In genomic region chr11:47915407-47916137, GRCh38 we compare ENCODE assay signal across 9 cellular contexts.
DNase-seq lines count a peak whose midpoint lies in the region; ATAC-seq and TF ChIP-seq lines count a peak whose summit lies in the region.
"Had no signal": no experiment of that assay in that cellular context is flagged by ENCODE, and none has a peak within 500 bp of the region (broad histone marks: within the 10 kb centered on the region; RNA-seq: fewer than 3 reads in every experiment).

No MANE protein-coding gene starts in this region.

- H3K9me2 ChIP-seq in GM23338 (ENCODE audit: insufficient read depth) = no peaks in the 10 kb centered on the region

- H3K9me3 Mint-ChIP-seq in GM23338 = no peaks in the 10 kb centered on the region
- no peaks in the 10 kb centered on the region for H3K9me3 Mint-ChIP-seq in chondrocyte (ENCODE audit: low read depth)

- no peaks in the 10 kb centered on the region for H4K20me1 ChIP-seq in GM23338 (replicated peaks; ENCODE audit: insufficient read depth)

- H2AFZ ChIP-seq in GM23338 = peak overlapping the region; percentile 23; the same call in 1 of the 2 replicates

- H3K36me3 ChIP-seq in GM23338 (ENCODE audit: insufficient read depth) = no peaks in the 10 kb centered on the region

- H3K4me1 ChIP-seq in GM23338 (ENCODE audit: insufficient read depth) = 0 out of 2 replicates have a peak, but pooled peaks cover 5% of the 10 kb centered on the region

- H3K27me3 Mint-ChIP-seq in GM23338 (ENCODE audit: insufficient read depth, low read depth, poor library complexity) = peaks cover 18% of the 10 kb centered on the region
- H3K27me3 Mint-ChIP-seq in chondrocyte (ENCODE audit: low read depth) = no peaks in the 10 kb centered on the region

- no peak overlapping the region for H3K27ac ChIP-seq in GM23338 (ENCODE audit: low read depth)
- H3K27ac ChIP-seq: foreskin keratinocyte had no signal

- H3F3A ChIP-seq in GM23338 (replicated peaks; ENCODE audit: low read depth) = no peaks in the 10 kb centered on the region

- DNase-seq in GM23338 (ENCODE audit: low spot score) (no peak), SK-N-DZ (ENCODE audit: low spot score) (peak; percentile 21), chondrocyte (ENCODE audit: low spot score) (peak; percentile 49), RPMI8226 (no peak), amniotic stem cell (lab: John Stamatoyannopoulos, UW) (no peak)
- DNase-seq in stimulated activated CD4-positive, alpha-beta T cell treated with anti-CD3 and anti-CD28 coated beads, Interleukin-15, amount 100 ng/mL, for 24 hours = peak; percentile 44
- DNase-seq: NCI-H2029 had no signal

- H3K4me1 Mint-ChIP-seq in GM23338 (peaks cover 20% of the 10 kb centered on the region), chondrocyte (ENCODE audit: low read depth) (peaks cover 25% of the 10 kb centered on the region)

- TF ChIP-seq CTCF in GM23338 (conservative IDR thresholded peaks at IDR 0.05; ENCODE audit: low read depth in 2 of 2) (no peak), chondrocyte (IDR thresholded peaks at IDR 0.05) (no peak)

- H3K4me3 Mint-ChIP-seq in GM23338 (no peak overlapping the region), chondrocyte (ENCODE audit: unreplicated experiment) (no peak overlapping the region)

- H3K79me2 ChIP-seq in GM23338 (replicated peaks; ENCODE audit: insufficient read depth) = no peaks in the 10 kb centered on the region

- H3K27ac Mint-ChIP-seq in GM23338 (no peak overlapping the region), chondrocyte (ENCODE audit: unreplicated experiment) (no peak overlapping the region)

- no peak for ATAC-seq in GM23338
- ATAC-seq in HG02852 (IDR thresholded peaks at IDR 0.05; ENCODE audit: unreplicated experiment) = no peak
- ATAC-seq: foreskin keratinocyte had no signal

- H3K27me3 ChIP-seq in GM23338 (ENCODE audit: insufficient read depth) = no peaks in the 10 kb centered on the region
- H3K27me3 ChIP-seq: foreskin keratinocyte had no signal

- no peak overlapping the region for H3K4me3 ChIP-seq in GM23338

- H3K36me3 Mint-ChIP-seq in GM23338 (ENCODE audit: low read depth) = no peaks in the 10 kb centered on the region
- no peaks in the 10 kb centered on the region for H3K36me3 Mint-ChIP-seq in chondrocyte (ENCODE audit: low read depth)

- no peak overlapping the region for H3K4me2 ChIP-seq in GM23338

TF ChIP-seq in GM23338, 12 proteins besides CTCF, POLR2A, EP300 and RAD21:
- TF ChIP-seq REST (IDR thresholded peaks at IDR 0.05; ENCODE audit: unreplicated experiment) = no peak

Comparison
In these comparisons a context has a peak if more than half of its experiments do, and no peak if none do; other contexts are left out.
1. DNase-seq: peak in SK-N-DZ (single experiment), chondrocyte (single experiment) and stimulated activated CD4-positive, alpha-beta T cell treated with anti-CD3 and anti-CD28 coated beads, Interleukin-15, amount 100 ng/mL, for 24 hours (single experiment); none in GM23338 (single experiment), RPMI8226 (single experiment) and amniotic stem cell (single experiment).